In genomic region chr11:72642815-72643511, GRCh38 we compare ENCODE assay signal across 1 cellular context.
TF ChIP-seq lines count a peak whose summit lies in the region.

No MANE protein-coding gene starts in this region.

TF ChIP-seq in K562, 482 proteins besides CTCF, POLR2A, EP300 and RAD21 (continued from another document and continues in another):
- TF ChIP-seq MNT (conservative IDR thresholded peaks at IDR 0.05) (peak; percentile 79 to 89), ZNF124 (CRISPR knock-in tag; IDR thresholded peaks at IDR 0.05) (peak; percentile 83; the same call in 1 of the 2 replicates), CREB3L1 (IDR thresholded peaks at IDR 0.05; ENCODE audit: borderline replicate concordance, low read depth) (0 out of 2 replicates have a peak, but pooled peaks have one; percentile 37), ZNF133 (CRISPR knock-in tag; IDR thresholded peaks at IDR 0.05) (no peak), ILK (tag; IDR thresholded peaks at IDR 0.05; ENCODE audit: borderline replicate concordance, low read depth) (no peak), ZBTB7A (IDR thresholded peaks at IDR 0.05; ENCODE audit: borderline replicate concordance, control insufficient read depth, low read depth, low read length) (peak; percentile 72; the same call in 1 of the 2 replicates), ZBTB8A (IDR thresholded peaks at IDR 0.05; ENCODE audit: partially characterized antibody) (no peak), YY1 (IDR thresholded peaks at IDR 0.05; ENCODE audit: borderline replicate concordance in 1 of 3, control insufficient read depth in 1 of 3, extremely low read depth in 1 of 3, insufficient read depth in 3 of 3, insufficient read length in 1 of 3, insufficient replicate concordance in 2 of 3, low read depth in 1 of 3, low read length in 2 of 3) (peak in 2 of 3 experiments; percentile 10 to 39), GTF2F1 (IDR thresholded peaks at IDR 0.05; ENCODE audit: low read depth, low read length) (no peak), TFAP4 (CRISPR knock-in tag; IDR thresholded peaks at IDR 0.05; ENCODE audit: borderline replicate concordance) (peak; percentile 51; the same call in 1 of the 2 replicates), HNRNPLL (IDR thresholded peaks at IDR 0.05; ENCODE audit: low read depth, low read length, poor library complexity, severe bottlenecking) (peak; percentile 21), NUFIP1 (IDR thresholded peaks at IDR 0.05; ENCODE audit: partially characterized antibody) (no peak), NBN (IDR thresholded peaks at IDR 0.05; ENCODE audit: low read depth) (no peak), FOXA3 (CRISPR knock-in tag; conservative IDR thresholded peaks at IDR 0.05 in 1 of 2, IDR thresholded peaks at IDR 0.05 in 1 of 2) (peak in 1 of 2 experiments; percentile 38; a peak in 1 of 4 replicates), NRF1 (conservative IDR thresholded peaks at IDR 0.05 in 1 of 2, IDR thresholded peaks at IDR 0.05 in 1 of 2) (peak; percentile 62 to 69), ZNF445 (CRISPR knock-in tag; IDR thresholded peaks at IDR 0.05; ENCODE audit: low read depth) (no peak), ZNF431 (CRISPR knock-in tag; IDR thresholded peaks at IDR 0.05) (peak; percentile 75), E2F3 (CRISPR knock-in tag; IDR thresholded peaks at IDR 0.05) (no peak), RBM34 (IDR thresholded peaks at IDR 0.05; ENCODE audit: borderline replicate concordance, insufficient read depth, low read length) (no peak), ELK3 (CRISPR knock-in tag; IDR thresholded peaks at IDR 0.05) (no peak), PCBP2 (IDR thresholded peaks at IDR 0.05; ENCODE audit: low read depth, low read length, poor library complexity, severe bottlenecking) (no peak), MEF2D (tag; conservative IDR thresholded peaks at IDR 0.05; ENCODE audit: low read depth) (no peak), E2F4 (CRISPR knock-in tag; IDR thresholded peaks at IDR 0.05; ENCODE audit: low read depth) (no peak), ETV5 (CRISPR knock-in tag; IDR thresholded peaks at IDR 0.05; ENCODE audit: low read depth) (peak; percentile 53), RFX7 (CRISPR knock-in tag; IDR thresholded peaks at IDR 0.05) (no peak), MYC (IDR thresholded peaks at IDR 0.05; ENCODE audit: low read depth, low read length) (peak; percentile 63), MYC (CRISPR knock-in tag; IDR thresholded peaks at IDR 0.05; ENCODE audit: borderline replicate concordance, low read depth) (no peak), ELF4 (CRISPR knock-in tag; IDR thresholded peaks at IDR 0.05) (no peak), ARID2 (IDR thresholded peaks at IDR 0.05) (peak; percentile 69; the same call in 1 of the 2 replicates), IRF1 (CRISPR knock-in tag; IDR thresholded peaks at IDR 0.05; ENCODE audit: borderline replicate concordance) (no peak), CXXC5 (CRISPR knock-in tag; IDR thresholded peaks at IDR 0.05) (peak; percentile 73), SIN3B (IDR thresholded peaks at IDR 0.05; ENCODE audit: low read depth) (peak; percentile 39; the same call in 1 of the 2 replicates), GABPB1 (CRISPR knock-in tag; IDR thresholded peaks at IDR 0.05) (peak; percentile 39), PCBP1 (IDR thresholded peaks at IDR 0.05; ENCODE audit: low read depth, low read length, poor library complexity, severe bottlenecking) (peak; percentile 93), NCOA6 (IDR thresholded peaks at IDR 0.05) (peak; percentile 73; the same call in 1 of the 2 replicates), FOXM1 (IDR thresholded peaks at IDR 0.05; ENCODE audit: low read depth) (no peak), FOXM1 (CRISPR knock-in tag; IDR thresholded peaks at IDR 0.05; ENCODE audit: low read depth) (no peak), MAZ (CRISPR knock-in tag; conservative IDR thresholded peaks at IDR 0.05 in 1 of 2, IDR thresholded peaks at IDR 0.05 in 1 of 2) (peak in 1 of 2 experiments; percentile 66; a peak in 2 of 4 replicates), HMGN3 (IDR thresholded peaks at IDR 0.05; ENCODE audit: borderline replicate concordance, extremely low read depth, insufficient read length, low read depth, low read length) (peak; percentile 48), RNF2 (IDR thresholded peaks at IDR 0.05) (peak; percentile 56; the same call in 1 of the 2 replicates), LCOR (CRISPR knock-in tag; IDR thresholded peaks at IDR 0.05) (peak; percentile 20; the same call in 1 of the 2 replicates), RBFOX2 (IDR thresholded peaks at IDR 0.05; ENCODE audit: low read depth, low read length) (peak; percentile 53), RB1 (IDR thresholded peaks at IDR 0.05; ENCODE audit: low read depth) (peak; percentile 93), NR3C1 (CRISPR knock-in tag; IDR thresholded peaks at IDR 0.05) (peak; percentile 78), ETS1 (conservative IDR thresholded peaks at IDR 0.05; ENCODE audit: control insufficient read depth, low read depth, low read length) (0 out of 2 replicates have a peak, but pooled peaks have one; percentile 43), FOXP4 (CRISPR knock-in tag; IDR thresholded peaks at IDR 0.05; ENCODE audit: borderline replicate concordance) (peak; percentile 81; the same call in 1 of the 2 replicates), FOXP1 (CRISPR knock-in tag; IDR thresholded peaks at IDR 0.05) (peak; percentile 80; the same call in 1 of the 2 replicates), MTA3 (IDR thresholded peaks at IDR 0.05; ENCODE audit: borderline replicate concordance) (peak; percentile 57; the same call in 1 of the 2 replicates), JUND (IDR thresholded peaks at IDR 0.05; ENCODE audit: borderline replicate concordance, low read depth, low read length) (0 out of 2 replicates have a peak, but pooled peaks have one; percentile 10), JUND (tag; IDR thresholded peaks at IDR 0.05; ENCODE audit: borderline replicate concordance, low read depth, low read length) (0 out of 3 replicates have a peak, but pooled peaks have one; percentile 8), ZNF282 (CRISPR knock-in tag; IDR thresholded peaks at IDR 0.05) (no peak), RBM15 (IDR thresholded peaks at IDR 0.05; ENCODE audit: insufficient read depth, low read length) (no peak)
